ENCODE assay signal across 2 cellular contexts in the genomic region with DNA sequence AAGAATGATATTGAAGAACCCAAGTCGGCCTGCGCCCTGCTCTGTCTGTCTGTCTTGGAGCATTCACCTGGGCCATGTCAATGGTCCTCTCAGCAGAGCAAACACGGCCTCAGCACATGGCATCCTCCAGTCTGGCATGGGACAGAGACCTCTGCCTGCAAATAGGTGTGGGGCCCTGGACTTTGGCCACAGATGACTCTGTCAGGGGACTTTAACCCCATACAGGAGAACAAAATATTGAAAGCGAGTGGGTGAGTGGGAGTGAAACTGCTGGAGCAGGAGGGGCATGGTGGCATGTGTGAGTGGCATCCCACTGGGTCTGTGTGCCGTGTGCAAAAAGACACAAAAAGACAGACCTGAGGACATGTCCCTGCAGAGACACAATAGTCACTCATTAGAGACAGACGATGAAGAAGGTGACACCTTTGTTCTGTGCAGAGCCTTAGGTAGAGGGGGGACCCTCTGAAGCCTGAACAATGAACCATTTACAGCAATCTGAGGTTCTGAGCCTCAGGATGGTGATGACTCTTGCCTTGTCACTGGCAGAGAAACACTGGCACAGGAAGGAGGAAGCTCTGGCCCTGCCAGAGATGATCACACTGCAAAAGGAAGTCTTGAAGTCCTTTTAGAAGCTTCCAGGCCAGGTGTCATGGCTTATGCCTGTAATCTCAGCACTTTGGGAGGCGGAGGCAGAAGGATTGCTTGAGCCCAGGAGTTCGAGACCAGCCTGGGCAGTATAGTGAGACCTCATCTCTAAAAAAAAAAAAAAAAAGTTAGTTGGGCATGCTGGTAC.
TF ChIP-seq lines count a peak whose summit lies in the region.

No MANE protein-coding gene starts in this region.

TF ChIP-seq in GM23338, 12 proteins besides CTCF, POLR2A, EP300 and RAD21:
- TF ChIP-seq, protein P1, sequence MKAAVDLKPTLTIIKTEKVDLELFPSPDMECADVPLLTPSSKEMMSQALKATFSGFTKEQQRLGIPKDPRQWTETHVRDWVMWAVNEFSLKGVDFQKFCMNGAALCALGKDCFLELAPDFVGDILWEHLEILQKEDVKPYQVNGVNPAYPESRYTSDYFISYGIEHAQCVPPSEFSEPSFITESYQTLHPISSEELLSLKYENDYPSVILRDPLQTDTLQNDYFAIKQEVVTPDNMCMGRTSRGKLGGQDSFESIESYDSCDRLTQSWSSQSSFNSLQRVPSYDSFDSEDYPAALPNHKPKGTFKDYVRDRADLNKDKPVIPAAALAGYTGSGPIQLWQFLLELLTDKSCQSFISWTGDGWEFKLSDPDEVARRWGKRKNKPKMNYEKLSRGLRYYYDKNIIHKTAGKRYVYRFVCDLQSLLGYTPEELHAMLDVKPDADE (IDR thresholded peaks at IDR 0.05): no peak
- no peak for TF ChIP-seq STAT1 (IDR thresholded peaks at IDR 0.05; ENCODE audit: unreplicated experiment)
- no peak for TF ChIP-seq EZH2 (IDR thresholded peaks at IDR 0.05; ENCODE audit: low read depth, unreplicated experiment)
- TF ChIP-seq NANOG (IDR thresholded peaks at IDR 0.05; ENCODE audit: borderline replicate concordance): no peak
- no peak for TF ChIP-seq POLR2AphosphoS5 (IDR thresholded peaks at IDR 0.05; ENCODE audit: low read depth)
- TF ChIP-seq, protein P2, sequence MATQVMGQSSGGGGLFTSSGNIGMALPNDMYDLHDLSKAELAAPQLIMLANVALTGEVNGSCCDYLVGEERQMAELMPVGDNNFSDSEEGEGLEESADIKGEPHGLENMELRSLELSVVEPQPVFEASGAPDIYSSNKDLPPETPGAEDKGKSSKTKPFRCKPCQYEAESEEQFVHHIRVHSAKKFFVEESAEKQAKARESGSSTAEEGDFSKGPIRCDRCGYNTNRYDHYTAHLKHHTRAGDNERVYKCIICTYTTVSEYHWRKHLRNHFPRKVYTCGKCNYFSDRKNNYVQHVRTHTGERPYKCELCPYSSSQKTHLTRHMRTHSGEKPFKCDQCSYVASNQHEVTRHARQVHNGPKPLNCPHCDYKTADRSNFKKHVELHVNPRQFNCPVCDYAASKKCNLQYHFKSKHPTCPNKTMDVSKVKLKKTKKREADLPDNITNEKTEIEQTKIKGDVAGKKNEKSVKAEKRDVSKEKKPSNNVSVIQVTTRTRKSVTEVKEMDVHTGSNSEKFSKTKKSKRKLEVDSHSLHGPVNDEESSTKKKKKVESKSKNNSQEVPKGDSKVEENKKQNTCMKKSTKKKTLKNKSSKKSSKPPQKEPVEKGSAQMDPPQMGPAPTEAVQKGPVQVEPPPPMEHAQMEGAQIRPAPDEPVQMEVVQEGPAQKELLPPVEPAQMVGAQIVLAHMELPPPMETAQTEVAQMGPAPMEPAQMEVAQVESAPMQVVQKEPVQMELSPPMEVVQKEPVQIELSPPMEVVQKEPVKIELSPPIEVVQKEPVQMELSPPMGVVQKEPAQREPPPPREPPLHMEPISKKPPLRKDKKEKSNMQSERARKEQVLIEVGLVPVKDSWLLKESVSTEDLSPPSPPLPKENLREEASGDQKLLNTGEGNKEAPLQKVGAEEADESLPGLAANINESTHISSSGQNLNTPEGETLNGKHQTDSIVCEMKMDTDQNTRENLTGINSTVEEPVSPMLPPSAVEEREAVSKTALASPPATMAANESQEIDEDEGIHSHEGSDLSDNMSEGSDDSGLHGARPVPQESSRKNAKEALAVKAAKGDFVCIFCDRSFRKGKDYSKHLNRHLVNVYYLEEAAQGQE (IDR thresholded peaks at IDR 0.05; ENCODE audit: unreplicated experiment): no peak
- TF ChIP-seq JUNB (IDR thresholded peaks at IDR 0.05; ENCODE audit: unreplicated experiment): no peak
- TF ChIP-seq EZH2phosphoT487 (IDR thresholded peaks at IDR 0.05; ENCODE audit: unreplicated experiment): no peak
- no peak for TF ChIP-seq CREB1 (CRISPR knock-in tag; IDR thresholded peaks at IDR 0.05; ENCODE audit: low read depth)

TF ChIP-seq in neural cell, 6 proteins besides CTCF, POLR2A, EP300 and RAD21 (continued from another document):
- TF ChIP-seq EZH2 (IDR thresholded peaks at IDR 0.05; ENCODE audit: borderline replicate concordance, insufficient read depth, low read length, poor library complexity, severe bottlenecking): no peak
- no peak for TF ChIP-seq SMC3 (conservative IDR thresholded peaks at IDR 0.05; ENCODE audit: poor library complexity)
- no peak for TF ChIP-seq TAF1 (IDR thresholded peaks at IDR 0.05; ENCODE audit: low read depth)
- TF ChIP-seq MXI1 (conservative IDR thresholded peaks at IDR 0.05; ENCODE audit: poor library complexity, severe bottlenecking): no peak
- TF ChIP-seq, protein P2 (IDR thresholded peaks at IDR 0.05; ENCODE audit: borderline replicate concordance): no peak
TF ChIP-seq in neural cell: peak in this region for 0.
